In the genomic region with DNA sequence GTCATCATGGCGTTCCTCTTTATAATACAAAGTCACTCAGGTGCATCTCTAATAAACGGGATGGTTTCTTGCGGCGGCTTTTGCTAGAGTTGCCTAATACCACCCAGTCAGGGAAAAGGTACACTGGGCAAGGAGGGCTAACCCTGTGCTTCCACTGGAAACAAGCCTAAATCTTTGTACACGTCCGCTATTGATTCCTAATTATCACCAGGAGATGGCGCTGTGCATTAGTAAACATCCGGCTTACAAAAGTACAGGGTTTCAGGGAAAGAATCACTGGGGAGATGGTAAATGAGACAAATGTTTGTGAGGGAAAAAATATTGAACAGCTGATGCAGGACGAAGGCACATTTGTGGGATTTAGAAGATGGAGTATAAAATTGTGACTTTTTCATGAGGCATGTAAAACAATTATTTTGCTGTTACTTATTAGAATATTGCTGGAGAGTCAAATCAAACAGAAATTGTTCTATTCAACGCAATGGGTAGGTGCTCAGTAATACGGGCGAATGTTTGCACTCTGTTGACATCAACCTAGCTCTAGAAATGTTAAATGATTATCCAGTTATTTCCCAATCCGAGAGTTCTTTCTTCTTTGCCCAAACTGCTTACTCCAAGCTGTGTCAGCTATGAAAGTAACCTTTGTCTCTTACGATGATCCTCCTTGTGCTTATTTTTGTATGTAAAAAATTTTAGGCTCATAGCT, we compare ENCODE assay signal across 8 cellular contexts. TPM values are rescaled to one million over a fixed set of nuclear protein-coding genes. Genes with fewer than 3 reads are reported as not detected.
DNase-seq lines count a peak whose midpoint lies in the region; ATAC-seq and TF ChIP-seq lines count a peak whose summit lies in the region.
"Had no signal": no experiment of that assay in that cellular context is flagged by ENCODE, and none has a peak within 500 bp of the region (broad histone marks: within the 10 kb centered on the region; RNA-seq: fewer than 3 reads in every experiment).

No MANE protein-coding gene starts in this region.

- H3K9me3 ChIP-seq in psoas muscle: no peaks in the 10 kb centered on the region

- 33 to 37% (median 36%) methylated on average over 14 of the region's 14 CpGs for WGBS in psoas muscle, 3 donors

- DNase-seq in GM04503 (ENCODE audit: low read depth) (peak; percentile 11), LHCN-M2 (ENCODE audit: low read depth) (peak; percentile 77), SK-N-DZ (ENCODE audit: low spot score) (peak; percentile 45), fibroblast of the aortic adventitia (ENCODE audit: low read depth) (peak; percentile 76), psoas muscle (no peak), GOT3 (lab: John Stamatoyannopoulos, UW) (no peak)
- DNase-seq: activated naive CD8-positive, alpha-beta T cell treated with anti-CD3 and anti-CD28 coated beads, Interleukin-2, amount 10 ng/mL, durations not matched to agents 7 days and 5 days had no signal

- TF ChIP-seq CTCF in fibroblast of the aortic adventitia (IDR thresholded peaks at IDR 0.05; ENCODE audit: insufficient read depth, low read length): peak; percentile 69
- peak; percentile 55 for TF ChIP-seq CTCF in psoas muscle (IDR thresholded peaks at IDR 0.05)

- H3K4me3 ChIP-seq in fibroblast of the aortic adventitia (ENCODE audit: low read depth, low read length) (peak overlapping the region; percentile 38), psoas muscle (peak overlapping the region; percentile 7)

- H3K36me3 ChIP-seq in psoas muscle (ENCODE audit: insufficient read depth in 1 of 2, low read depth in 1 of 2): no peaks in the 10 kb centered on the region

- ATAC-seq in GM21619 (IDR thresholded peaks at IDR 0.05; ENCODE audit: unreplicated experiment): peak; percentile 86
- ATAC-seq in psoas muscle: peak in 2 of 4 donors; percentile 58 to 68

- H3K4me1 ChIP-seq in psoas muscle: no peaks in the 10 kb centered on the region

- H3K27me3 ChIP-seq in psoas muscle (ENCODE audit: insufficient read depth in 3 of 3, low read length in 2 of 3): no peaks in the 10 kb centered on the region

- H3K27ac ChIP-seq in psoas muscle: no peak overlapping the region

- intact Hi-C loops in psoas muscle (cut with DNase I): loop anchor here (1.0 to 5.0 kb wide), 2 partner anchors 238 to 240 kb away; no protein-coding TSS in a partner anchor

RNA-seq across cellular contexts. Expression of a gene that starts 50.6 kb away (rescaled TPM):
- total RNA-seq in LHCN-M2 (2014; rRNA removed) (0.75 TPM in 1 of 2 replicates, not detected in the other), fibroblast of the aortic adventitia (ENCODE audit: low replicate concordance) (0.09 TPM in 1 of 2 replicates, not detected in the other), psoas muscle (under 1 TPM in 2 of 4 donors, not detected in 2; 0.20 to 0.29 TPM)
- polyA plus RNA-seq in LHCN-M2 (2012): not detected
- not detected in 2 replicates for polyA plus RNA-seq in SK-N-DZ (2014; cell fraction: cytosol; rRNA removed)
- polyA plus RNA-seq in SK-N-DZ (2014; cell fraction: nucleus; rRNA removed): not detected in 2 replicates
- polyA plus RNA-seq in psoas muscle: under 1 TPM in 2 of 3 donors, not detected in 1; 0.03 to 0.30 TPM
- total RNA-seq: activated naive CD8-positive, alpha-beta T cell treated with anti-CD3 and anti-CD28 coated beads, Interleukin-2, amount 10 ng/mL, durations not matched to agents 7 days and 5 days had no signal

Comparison
In these comparisons a context has a peak if more than half of its experiments do, and no peak if none do; other contexts are left out.
1. DNase-seq: peak in GM04503 (single experiment), LHCN-M2 (single experiment), SK-N-DZ (single experiment) and fibroblast of the aortic adventitia (single experiment); none in psoas muscle (0 of 2) and GOT3 (single experiment).